ENCODE assay signal across 1 cellular context in the genomic region with DNA sequence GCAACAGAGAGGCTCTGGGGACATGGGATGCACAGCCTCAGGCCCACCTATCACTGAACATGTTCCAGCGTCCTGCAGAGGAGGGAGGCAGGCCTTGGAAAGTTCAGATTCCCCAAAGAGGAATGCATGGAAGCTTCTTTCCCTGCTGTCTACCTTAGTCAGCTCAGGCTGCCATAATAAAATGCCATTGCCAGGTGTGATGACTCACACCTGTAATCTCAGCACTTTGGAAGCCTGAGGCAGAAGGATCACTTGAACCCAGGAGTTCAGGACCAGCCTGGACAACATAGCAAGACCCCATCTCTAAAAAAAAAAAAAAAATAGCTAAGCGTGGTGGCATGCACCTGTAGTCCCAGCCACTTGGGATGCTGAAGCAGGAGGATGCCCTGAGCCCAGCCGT.
TF ChIP-seq lines count a peak whose summit lies in the region.

No MANE protein-coding gene starts in this region.

TF ChIP-seq in IMR-90, 13 proteins besides CTCF, POLR2A, EP300 and RAD21:
- no peak for TF ChIP-seq CEBPB (IDR thresholded peaks at IDR 0.05; ENCODE audit: low read depth, low read length)
- TF ChIP-seq RCOR1 (IDR thresholded peaks at IDR 0.05; ENCODE audit: insufficient replicate concordance, low read length): no peak
TF ChIP-seq in IMR-90: peak in this region for 0.
